Comparison of ENCODE assay signal across 1 cellular context in genomic region chr7:110373514-110374258, GRCh38.
TF ChIP-seq lines count a peak whose summit lies in the region.

No MANE protein-coding gene starts in this region.

TF ChIP-seq in GM23338, 12 proteins besides CTCF, POLR2A, EP300 and RAD21 (continued from another document):
- no peak for TF ChIP-seq REST (IDR thresholded peaks at IDR 0.05; ENCODE audit: unreplicated experiment)
- TF ChIP-seq STAT1 (IDR thresholded peaks at IDR 0.05; ENCODE audit: unreplicated experiment) = no peak
- no peak for TF ChIP-seq NANOG (IDR thresholded peaks at IDR 0.05; ENCODE audit: borderline replicate concordance)
- no peak for TF ChIP-seq ETS1 (IDR thresholded peaks at IDR 0.05)
- no peak for TF ChIP-seq ZNF462 (CRISPR knock-in tag; IDR thresholded peaks at IDR 0.05)
- TF ChIP-seq CREB1 (CRISPR knock-in tag; IDR thresholded peaks at IDR 0.05; ENCODE audit: low read depth) = no peak
- TF ChIP-seq ZNF114 (CRISPR knock-in tag; IDR thresholded peaks at IDR 0.05) = no peak
